Comparison of ENCODE assay signal across 8 cellular contexts in the genomic region with DNA sequence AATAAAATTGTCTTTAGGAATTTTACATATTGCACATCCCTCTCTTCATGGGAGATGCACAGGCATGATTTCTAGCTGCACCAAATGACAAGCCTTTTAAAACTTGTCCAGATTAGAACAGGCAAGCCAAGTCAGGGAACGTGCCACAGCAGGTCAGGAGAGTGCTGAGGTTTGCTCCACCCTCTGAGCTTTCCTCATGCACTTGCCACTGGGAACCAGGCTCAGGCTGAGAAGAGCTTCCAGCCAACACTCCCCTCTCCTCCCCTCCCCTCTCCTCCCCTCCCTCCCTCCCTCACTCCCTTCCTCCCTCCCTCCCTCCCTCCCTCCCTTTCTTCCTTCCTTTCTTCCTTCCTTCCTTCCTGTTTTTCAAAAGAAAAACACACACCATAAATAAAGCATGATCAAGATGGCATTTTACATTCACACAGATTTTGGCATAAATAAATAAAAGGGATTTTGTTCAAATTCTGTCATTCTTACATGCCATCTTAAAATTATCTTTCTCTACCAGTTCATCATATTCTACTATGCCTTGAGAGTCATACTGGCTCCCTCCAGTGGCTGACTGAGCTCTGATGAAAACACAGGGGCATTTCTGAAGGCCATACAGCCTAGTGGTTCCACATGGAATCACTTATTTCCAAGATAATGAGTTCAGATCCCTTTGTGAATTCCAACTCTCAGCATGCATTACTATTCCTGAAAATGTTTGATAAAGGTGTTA.
DNase-seq lines count a peak whose midpoint lies in the region; ATAC-seq, FAIRE-seq and TF ChIP-seq lines count a peak whose summit lies in the region.

No MANE protein-coding gene starts in this region.

- POLR2A ChIA-PET in A549 (lab: Yijun Ruan, JAX): interaction anchor here (1.0 kb wide), 1 partner anchor 734 kb away, joined by 3 read pairs; no protein-coding TSS in a partner anchor

- H3K4me3 ChIP-seq in A549 (no peak overlapping the region), GM06990 (replicated peaks; ENCODE audit: low read depth, low read length) (no peak overlapping the region), mammary epithelial cell (replicated peaks in 1 of 3; ENCODE audit: insufficient read depth in 1 of 3, low read depth in 2 of 3, low read length in 3 of 3) (no peak overlapping the region), aorta (ENCODE audit: low read length in 2 of 2) (no peak overlapping the region)

- in situ Hi-C loops in mammary epithelial cell (cut with MboI; ENCODE audit: low sequenced_read_pairs in 2 of 2): loop anchor here in 1 of 2 donors (25.0 kb wide), 1 partner anchor 724 kb away; a partner anchor contains a TSS

- CTCF ChIA-PET in A549 (lab: Yijun Ruan, JAX): interaction anchor here (0.5 to 1.8 kb wide), 7 partner anchors 9 to 930 kb away, joined by 3 to 4 read pairs (median 3); no protein-coding TSS in a partner anchor
- CTCF ChIA-PET in mammary epithelial cell (lab: Charles Lee; ENCODE audit: low non-redundant PET): interaction anchor here (0.6 to 1.0 kb wide), 12 partner anchors 27 to 911 kb away, joined by 3 to 27 read pairs (median 4); a partner anchor contains a TSS

- DNase-seq in A549 (ENCODE audit: low read depth in 1 of 2, low spot score in 1 of 2): peak; percentile 36 to 65
- DNase-seq in GM06990 (ENCODE audit: extremely low read depth, insufficient read length): no peak
- DNase-seq in NCI-H748 (lab: John Stamatoyannopoulos, UW; ENCODE audit: unreplicated experiment): peak; percentile 51
- DNase-seq in mammary epithelial cell: peak; percentile 94
- peak; percentile 80 for DNase-seq in left kidney (ENCODE audit: low read depth, low spot score)
- peak in 1 of 2 donors; percentile 61 for DNase-seq in aorta
- DNase-seq in stimulated activated CD4-positive, alpha-beta T cell treated with anti-CD3 and anti-CD28 coated beads, Interleukin-12 subunit alpha, Interleukin-12 subunit beta, amount 100 ng/mL, for 4 hours: no peak

- H3K27ac ChIP-seq in A549 (no peak overlapping the region), mammary epithelial cell (ENCODE audit: insufficient read depth, low read depth, low read length) (peak overlapping the region; percentile 75), aorta (ENCODE audit: low read depth in 1 of 2, low read length in 2 of 2) (no peak overlapping the region)

- H3K36me3 ChIP-seq in GM06990 (ENCODE audit: control insufficient read depth, insufficient read depth, low read length): no peaks in the 10 kb centered on the region
- H3K36me3 ChIP-seq in mammary epithelial cell (ENCODE audit: insufficient read depth, low read length): no peaks in the 10 kb centered on the region
- H3K36me3 ChIP-seq in aorta (ENCODE audit: control insufficient read depth in 1 of 2, insufficient read depth in 2 of 2, low read length in 1 of 2): no peaks in the 10 kb centered on the region

- 80% methylated on average over 1 of the region's 1 CpG for WGBS in A549 (ENCODE audit: missing lambda C conversion rate)
- WGBS in mammary epithelial cell (ENCODE audit: low coverage, missing lambda C conversion rate): no CpG with 5 or more reads among the region's 1 CpG
- 7 to 13% methylated on average over 1 of the region's 1 CpG for WGBS in aorta, 2 donors

- H3K9ac ChIP-seq in mammary epithelial cell (ENCODE audit: insufficient read depth, low read length): no peak overlapping the region

- TF ChIP-seq EP300 in A549 (IDR thresholded peaks at IDR 0.05): no peak

- peak; percentile 51 for TF ChIP-seq CTCF in A549 (IDR thresholded peaks at IDR 0.05)
- TF ChIP-seq CTCF in GM06990 (IDR thresholded peaks at IDR 0.05; ENCODE audit: insufficient read depth, low read length, poor library complexity, severe bottlenecking): peak; percentile 69
- TF ChIP-seq CTCF in mammary epithelial cell (conservative IDR thresholded peaks at IDR 0.05 in 1 of 2, IDR thresholded peaks at IDR 0.05 in 1 of 2; ENCODE audit: extremely low read depth in 1 of 2, insufficient read depth in 1 of 2, low read depth in 1 of 2, low read length in 2 of 2): peak; percentile 92 to 94

- no peak for TF ChIP-seq POLR2A in A549 (IDR thresholded peaks at IDR 0.05; ENCODE audit: low read length)

- no peaks in the 10 kb centered on the region for H4K20me1 ChIP-seq in mammary epithelial cell (ENCODE audit: insufficient read depth, low read length)

- H3K79me2 ChIP-seq in mammary epithelial cell (ENCODE audit: insufficient read depth, low read length): no peaks in the 10 kb centered on the region

- no peak overlapping the region for H3K4me2 ChIP-seq in A549
- peak overlapping the region; percentile 62 for H3K4me2 ChIP-seq in mammary epithelial cell (ENCODE audit: insufficient read depth, low read depth, low read length)

- no peak for FAIRE-seq in A549 (lab: Jason Lieb, UNC)

- H3K4me1 ChIP-seq in A549 (0 out of 3 replicates have a peak, but pooled peaks cover 2% of the 10 kb centered on the region), mammary epithelial cell (ENCODE audit: insufficient read depth, low read length) (peaks cover 24% of the 10 kb centered on the region), aorta (ENCODE audit: control insufficient read depth in 1 of 2, insufficient read depth in 2 of 2, low read length in 2 of 2) (peaks cover 0 to under 1% of the 10 kb centered on the region in 2 donors)

- H3K27me3 ChIP-seq in GM06990 (replicated peaks; ENCODE audit: control insufficient read depth, insufficient read depth, low read length) (no peaks in the 10 kb centered on the region), mammary epithelial cell (ENCODE audit: insufficient read depth, low read length) (no peaks in the 10 kb centered on the region), aorta (ENCODE audit: control insufficient read depth in 1 of 2, insufficient read depth in 2 of 2, low read length in 1 of 2) (no peaks in the 10 kb centered on the region)

- peak; percentile 58 to 69 for TF ChIP-seq RAD21 in A549 (conservative IDR thresholded peaks at IDR 0.05 in 1 of 2, IDR thresholded peaks at IDR 0.05 in 1 of 2)

- H2AFZ ChIP-seq in mammary epithelial cell (ENCODE audit: low read depth, low read length): peak overlapping the region; percentile 59

- dilution Hi-C loops in mammary epithelial cell (cut with HindIII; ENCODE audit: low sequenced_read_pairs): no loop called here

- ATAC-seq in A549 (peak; percentile 83 to 93; a peak in 5 of 6 replicates), HG02884 (IDR thresholded peaks at IDR 0.05; ENCODE audit: unreplicated experiment) (peak; percentile 72), aorta (ENCODE audit: low FRiP score) (peak; percentile 76)

- H3K9me3 ChIP-seq in A549 (no peaks in the 10 kb centered on the region), mammary epithelial cell (replicated peaks; ENCODE audit: insufficient read depth, low read length) (no peaks in the 10 kb centered on the region), aorta (ENCODE audit: control insufficient read depth, low read length) (no peaks in the 10 kb centered on the region)

- BruUV-seq in mammary epithelial cell (replicated peaks; lab: Mats Ljungman, UMichigan): no TSS peak

- intact Hi-C loops in mammary epithelial cell (cut with micrococcal nuclease): loop anchor here (1.0 to 10.0 kb wide), 7 partner anchors 59 to 930 kb away; a partner anchor contains a TSS
- intact Hi-C loops in aorta (cut with DNase I): loop anchor here (1.0 to 10.0 kb wide), 3 partner anchors 732 to 766 kb away; a partner anchor contains a TSS

TF ChIP-seq in A549, 52 proteins besides CTCF, POLR2A, EP300 and RAD21:
- TF ChIP-seq SMC3 (IDR thresholded peaks at IDR 0.05): peak; percentile 63
- TF ChIP-seq, protein P1, sequence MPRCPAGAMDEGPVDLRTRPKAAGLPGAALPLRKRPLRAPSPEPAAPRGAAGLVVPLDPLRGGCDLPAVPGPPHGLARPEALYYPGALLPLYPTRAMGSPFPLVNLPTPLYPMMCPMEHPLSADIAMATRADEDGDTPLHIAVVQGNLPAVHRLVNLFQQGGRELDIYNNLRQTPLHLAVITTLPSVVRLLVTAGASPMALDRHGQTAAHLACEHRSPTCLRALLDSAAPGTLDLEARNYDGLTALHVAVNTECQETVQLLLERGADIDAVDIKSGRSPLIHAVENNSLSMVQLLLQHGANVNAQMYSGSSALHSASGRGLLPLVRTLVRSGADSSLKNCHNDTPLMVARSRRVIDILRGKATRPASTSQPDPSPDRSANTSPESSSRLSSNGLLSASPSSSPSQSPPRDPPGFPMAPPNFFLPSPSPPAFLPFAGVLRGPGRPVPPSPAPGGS (IDR thresholded peaks at IDR 0.05): no peak
- TF ChIP-seq, protein P2, sequence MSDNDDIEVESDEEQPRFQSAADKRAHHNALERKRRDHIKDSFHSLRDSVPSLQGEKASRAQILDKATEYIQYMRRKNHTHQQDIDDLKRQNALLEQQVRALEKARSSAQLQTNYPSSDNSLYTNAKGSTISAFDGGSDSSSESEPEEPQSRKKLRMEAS (IDR thresholded peaks at IDR 0.05): no peak
- no peak for TF ChIP-seq NR3C1 (IDR thresholded peaks at IDR 0.05)
- TF ChIP-seq RARB (CRISPR knock-in tag; IDR thresholded peaks at IDR 0.05): no peak
- no peak for TF ChIP-seq HDAC2 (IDR thresholded peaks at IDR 0.05)
- TF ChIP-seq, protein P3, sequence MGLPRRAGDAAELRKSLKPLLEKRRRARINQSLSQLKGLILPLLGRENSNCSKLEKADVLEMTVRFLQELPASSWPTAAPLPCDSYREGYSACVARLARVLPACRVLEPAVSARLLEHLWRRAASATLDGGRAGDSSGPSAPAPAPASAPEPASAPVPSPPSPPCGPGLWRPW (IDR thresholded peaks at IDR 0.05): no peak
- TF ChIP-seq ZSCAN20 (CRISPR knock-in tag; IDR thresholded peaks at IDR 0.05): no peak
- no peak for TF ChIP-seq FOXS1 (CRISPR knock-in tag; IDR thresholded peaks at IDR 0.05)

Comparison
In these comparisons a context has a peak if more than half of its experiments do, and no peak if none do; other contexts are left out.
1. DNase-seq: peak in A549 (2 of 2), NCI-H748 (single experiment), mammary epithelial cell (single experiment) and left kidney (single experiment); none in GM06990 (single experiment) and stimulated activated CD4-positive, alpha-beta T cell treated with anti-CD3 and anti-CD28 coated beads, Interleukin-12 subunit alpha, Interleukin-12 subunit beta, amount 100 ng/mL, for 4 hours (single experiment).
2. Peak in every context shown above with its lines, with median percentiles within 50 percentile points of each other: ATAC-seq and CTCF ChIP-seq.